Comparison of ENCODE assay signal across 8 cellular contexts in genomic region chr11:19712281-19713220, GRCh38. TPM values are rescaled to one million over a fixed set of nuclear protein-coding genes. Genes with fewer than 3 reads are reported as not detected.
DNase-seq lines count a peak whose midpoint lies in the region; ATAC-seq and TF ChIP-seq lines count a peak whose summit lies in the region.

Gene NAV2 (plus strand): TSS chr11:19712837. CDS start chr11:19713696, 859 bp downstream.

- peak within 1 kb of the TSS; percentile 88 for H3K4me3 Mint-ChIP-seq in progenitor cell of endocrine pancreas (ENCODE audit: low read depth)

- peak within 1 kb of the TSS; percentile 98 for H3K27ac Mint-ChIP-seq in progenitor cell of endocrine pancreas

- H3K9me3 Mint-ChIP-seq in progenitor cell of endocrine pancreas (ENCODE audit: low read depth), result no peaks in the 10 kb centered on the region

- H3K4me1 ChIP-seq in upper lobe of left lung, result peaks cover 32 to 37% (median 34%) of the 10 kb centered on the region in 4 donors

- no peaks in the 10 kb centered on the region for H3K36me3 Mint-ChIP-seq in progenitor cell of endocrine pancreas (ENCODE audit: insufficient read depth)

- peak within 1 kb of the TSS; percentile 72 for H3K4me3 ChIP-seq in GM12875 (ENCODE audit: low read depth, low read length)
- H3K4me3 ChIP-seq in upper lobe of left lung, result peak within 1 kb of the TSS; percentile 57 to 69 (median 62)

- H3K27me3 ChIP-seq in upper lobe of left lung, result peaks cover 0 to 12% (median 6%) of the 10 kb centered on the region in 4 donors

- no peak for TF ChIP-seq CTCF in GM12875 (IDR thresholded peaks at IDR 0.05; ENCODE audit: borderline replicate concordance, insufficient read depth, low read depth, low read length)
- no peak for TF ChIP-seq CTCF in progenitor cell of endocrine pancreas (IDR thresholded peaks at IDR 0.05; ENCODE audit: unreplicated experiment)
- peak in 3 of 6 experiments; percentile 47 to 56 (median 55) for TF ChIP-seq CTCF in upper lobe of left lung (IDR thresholded peaks at IDR 0.05)

- TF ChIP-seq EP300 in upper lobe of left lung (IDR thresholded peaks at IDR 0.05), result no peak

- TF ChIP-seq POLR2A in upper lobe of left lung (IDR thresholded peaks at IDR 0.05), result peak in 3 of 4 donors; percentile 82 to 93 (median 93)

- DNase-seq in NCI-H1105 treated with DMSO at 0.1 percent for 48 hours (lab: John Stamatoyannopoulos, UW) (peak; percentile 91), T-helper 1 cell (peak; percentile 67 to 79 (median 69)), left ventricle myocardium superior (peak; percentile 96), progenitor cell of endocrine pancreas (ENCODE audit: low spot score, unreplicated experiment) (peak; percentile 85), upper lobe of left lung (peak; percentile 94 to 97)

- 0% methylated on average over 16 to 57 of the region's 91 CpGs for WGBS in upper lobe of left lung, 2 donors

- H3K9me3 ChIP-seq in upper lobe of left lung, result no peaks in the 10 kb centered on the region

- intact Hi-C loops in left ventricle myocardium superior (cut with micrococcal nuclease), result no loop called here

- peak; percentile 99 for ATAC-seq in HG02642 (IDR thresholded peaks at IDR 0.05; ENCODE audit: poor library complexity, unreplicated experiment)
- peak; percentile 94 for ATAC-seq in left ventricle myocardium superior
- ATAC-seq in upper lobe of left lung (ENCODE audit: low FRiP score in 2 of 2), result peak; percentile 95 to 99

- H3K27ac ChIP-seq in angular gyrus (ENCODE audit: low read depth, low read length) (peak within 1 kb of the TSS; percentile 89), upper lobe of left lung (peak within 1 kb of the TSS; percentile 84 to 94 (median 88))

- H3K27me3 Mint-ChIP-seq in progenitor cell of endocrine pancreas, result peaks cover 59% of the 10 kb centered on the region

- H3K36me3 ChIP-seq in upper lobe of left lung, result no peaks in the 10 kb centered on the region

- peaks cover 28% of the 10 kb centered on the region for H3K4me1 Mint-ChIP-seq in progenitor cell of endocrine pancreas (ENCODE audit: low read depth)

RNA-seq across cellular contexts. Expression of gene NAV2, which starts in this region (rescaled TPM):
- 8.8 TPM for total RNA-seq in left ventricle myocardium superior
- total RNA-seq in progenitor cell of endocrine pancreas, result 88.3 and 101 TPM in 2 replicates
- total RNA-seq in upper lobe of left lung, result 10 to 100 TPM; 40.5 to 61.4 (median 52.3) TPM

Comparison
In these comparisons a context has a peak if more than half of its experiments do, and no peak if none do; other contexts are left out.
1. Peak in every context shown above with its lines: DNase-seq, ATAC-seq, H3K4me3 ChIP-seq and H3K27ac ChIP-seq.